Comparison of ENCODE assay signal across 19 cellular contexts in genomic region chr1:201944639-201945038, GRCh38. TPM values are rescaled to one million over a fixed set of nuclear protein-coding genes. Genes with fewer than 3 reads are reported as not detected.
DNase-seq lines count a peak whose midpoint lies in the region; ATAC-seq, FAIRE-seq and TF ChIP-seq lines count a peak whose summit lies in the region.
"Had no signal": no experiment of that assay in that cellular context is flagged by ENCODE, and none has a peak within 500 bp of the region (broad histone marks: within the 10 kb centered on the region; RNA-seq: fewer than 3 reads in every experiment).

No MANE protein-coding gene starts in this region.

- TF ChIP-seq RAD21 in HepG2 (CRISPR knock-in tag; IDR thresholded peaks at IDR 0.05): no peak

- no peak for TF ChIP-seq EP300 in HepG2 (IDR thresholded peaks at IDR 0.05; ENCODE audit: low read depth in 2 of 2, low read length in 2 of 2)
- TF ChIP-seq EP300 in HepG2 (CRISPR knock-in tag; IDR thresholded peaks at IDR 0.05; ENCODE audit: borderline replicate concordance): no peak

- H3K9me3 ChIP-seq in right lobe of liver: no peaks in the 10 kb centered on the region
- H3K9me3 ChIP-seq in HepG2 (ENCODE audit: low read length): no peaks in the 10 kb centered on the region
- no peaks in the 10 kb centered on the region for H3K9me3 ChIP-seq in kidney (ENCODE audit: control insufficient read depth in 1 of 2, low read length in 2 of 2)
- H3K9me3 ChIP-seq in skeletal muscle tissue (ENCODE audit: control insufficient read depth in 3 of 3, low read length in 3 of 3): no peaks in the 10 kb centered on the region
- H3K9me3 ChIP-seq: Caco-2 had no signal

- H3K4me3 ChIP-seq in right lobe of liver (peak overlapping the region in 2 of 3 donors; percentile 2 to 39), HepG2 (replicated peaks in 1 of 3; ENCODE audit: insufficient read depth in 1 of 3, low read depth in 2 of 3, low read length in 3 of 3) (no peak overlapping the region), kidney (ENCODE audit: low read length in 2 of 2) (peak overlapping the region; percentile 55 to 71), skeletal muscle tissue (ENCODE audit: low read length in 3 of 3) (peak overlapping the region; percentile 93 to 98 (median 97))

- no peaks in the 10 kb centered on the region for H4K20me1 ChIP-seq in HepG2 (ENCODE audit: insufficient read depth, low read length)

- no peak for TF ChIP-seq POLR2A in right lobe of liver (IDR thresholded peaks at IDR 0.05)
- no peak for TF ChIP-seq POLR2A in HepG2 (IDR thresholded peaks at IDR 0.05; ENCODE audit: insufficient read depth in 1 of 2, low read depth in 2 of 2, low read length in 2 of 2)

- no TSS peak for BruUV-seq in HepG2 (replicated peaks; lab: Mats Ljungman, UMichigan)

- no peak for DNase-seq in right lobe of liver
- no peak for DNase-seq in HepG2 (ENCODE audit: low spot score)
- no peak for DNase-seq in kidney
- DNase-seq in activated CD4-positive, alpha-beta T cell treated with anti-CD3 and anti-CD28 coated beads for 48 hours: no peak
- DNase-seq in activated naive CD8-positive, alpha-beta T cell treated with anti-CD3 and anti-CD28 coated beads, Interleukin-2, amount 50 U/mL, for 24 hours: no peak
- DNase-seq: ACHN; activated CD4-positive, alpha-beta T cell treated with anti-CD3 and anti-CD28 coated beads, Interleukin-2, amount 10 ng/mL, durations not matched to agents 7 days and 5 days; activated T-cell treated with anti-CD3 and anti-CD28 coated beads, Interleukin-2, amount 50 U/mL, for 72 hours; Caco-2; immature natural killer cell; NCI-H748 treated with DMSO at 0.1 percent for 48 hours; SIG-M5; T-helper 9 cell had no signal

- H3K9ac ChIP-seq in HepG2 (ENCODE audit: insufficient read depth, low read depth, low read length): no peak overlapping the region
- H3K9ac ChIP-seq in kidney (ENCODE audit: low read length in 2 of 2): no peak overlapping the region
- peak overlapping the region; percentile 94 to 96 (median 96) for H3K9ac ChIP-seq in skeletal muscle tissue (ENCODE audit: low read depth in 1 of 3, low read length in 3 of 3)

- intact Hi-C loops in right lobe of liver (cut with DNase I): no loop called here
- intact Hi-C loops in HepG2 (cut with micrococcal nuclease; ENCODE audit: unreplicated experiment): no loop called here
- intact Hi-C loops in kidney (cut with DNase I): no loop called here

- H3K36me3 Mint-ChIP-seq in activated naive CD8-positive, alpha-beta T cell treated with anti-CD3 and anti-CD28 coated beads, Interleukin-2, amount 50 U/mL, for 24 hours (ENCODE audit: low read depth): no peaks in the 10 kb centered on the region
- H3K36me3 Mint-ChIP-seq: immature natural killer cell had no signal

- CTCF ChIA-PET in HepG2 (lab: Yijun Ruan, JAX; ENCODE audit: low intra/inter-chr PET ratio, low total read pairs): no interaction called here

- H3K27me3 Mint-ChIP-seq in activated naive CD8-positive, alpha-beta T cell treated with anti-CD3 and anti-CD28 coated beads, Interleukin-2, amount 50 U/mL, for 24 hours: peaks cover 45% of the 10 kb centered on the region

- no peak overlapping the region for H3K4me2 ChIP-seq in HepG2 (ENCODE audit: low read depth, low read length)

- H3K27ac Mint-ChIP-seq in activated naive CD8-positive, alpha-beta T cell treated with anti-CD3 and anti-CD28 coated beads, Interleukin-2, amount 50 U/mL, for 24 hours: no peak overlapping the region
- H3K27ac Mint-ChIP-seq: activated CD4-positive, alpha-beta T cell treated with anti-CD3 and anti-CD28 coated beads, Interleukin-2, amount 10 ng/mL, durations not matched to agents 7 days and 5 days; activated T-cell treated with anti-CD3 and anti-CD28 coated beads, Interleukin-2, amount 50 U/mL, for 72 hours; dendritic cell treated with granulocyte-macrophage colony-stimulating factor and Interleukin-4, amounts not matched to agents 40 ng/mL and 50 ng/mL, for 4 days; immature natural killer cell had no signal

- H3K27ac ChIP-seq in right lobe of liver (no peak overlapping the region), HepG2 (ENCODE audit: extremely low read length, insufficient read depth, low read length) (no peak overlapping the region), kidney (ENCODE audit: low read depth in 2 of 2, low read length in 2 of 2) (no peak overlapping the region), skeletal muscle tissue (ENCODE audit: low read depth, low read length) (peak overlapping the region; percentile 79)

- ATAC-seq in right lobe of liver: no peak
- ATAC-seq in HepG2: no peak
- ATAC-seq in GM21390 (IDR thresholded peaks at IDR 0.05; ENCODE audit: unreplicated experiment): no peak
- no peak for ATAC-seq in HG02759 (IDR thresholded peaks at IDR 0.05; ENCODE audit: unreplicated experiment)
- no peak for ATAC-seq in activated naive CD8-positive, alpha-beta T cell treated with anti-CD3 and anti-CD28 coated beads, Interleukin-2, amount 50 U/mL, for 24 hours
- ATAC-seq: activated T-cell treated with anti-CD3 and anti-CD28 coated beads, Interleukin-2, amount 50 U/mL, for 72 hours had no signal

- no peaks in the 10 kb centered on the region for H3K4me1 ChIP-seq in right lobe of liver
- H3K4me1 ChIP-seq in HepG2 (ENCODE audit: insufficient read depth, low read length): peaks cover 29% of the 10 kb centered on the region
- peaks cover 9 to 10% of the 10 kb centered on the region in 2 donors for H3K4me1 ChIP-seq in kidney (ENCODE audit: control insufficient read depth in 1 of 2, insufficient read depth in 1 of 2, low read depth in 1 of 2, low read length in 2 of 2)
- H3K4me1 ChIP-seq in skeletal muscle tissue (ENCODE audit: control insufficient read depth in 3 of 3, insufficient read depth in 3 of 3, low read length in 3 of 3): peaks cover 37 to 72% (median 40%) of the 10 kb centered on the region in 3 donors

- WGBS in right lobe of liver (ENCODE audit: insufficient coverage, low coverage, low lambda C conversion rate, missing lambda C conversion rate): 30% methylated on average over 2 of the region's 3 CpGs
- WGBS in HepG2 (ENCODE audit: low lambda C conversion rate): 18% methylated on average over 3 of the region's 3 CpGs

- H3K9me3 Mint-ChIP-seq in activated naive CD8-positive, alpha-beta T cell treated with anti-CD3 and anti-CD28 coated beads, Interleukin-2, amount 50 U/mL, for 24 hours: no peaks in the 10 kb centered on the region
- H3K9me3 Mint-ChIP-seq: activated CD4-positive, alpha-beta T cell treated with anti-CD3 and anti-CD28 coated beads, Interleukin-2, amount 10 ng/mL, durations not matched to agents 7 days and 5 days; activated T-cell treated with anti-CD3 and anti-CD28 coated beads, Interleukin-2, amount 50 U/mL, for 72 hours; dendritic cell treated with granulocyte-macrophage colony-stimulating factor and Interleukin-4, amounts not matched to agents 40 ng/mL and 50 ng/mL, for 4 days; immature natural killer cell had no signal

- H3K36me3 ChIP-seq in right lobe of liver: no peaks in the 10 kb centered on the region
- no peaks in the 10 kb centered on the region for H3K36me3 ChIP-seq in HepG2 (replicated peaks in 1 of 2; ENCODE audit: control insufficient read depth in 1 of 2, insufficient read depth in 2 of 2, low read length in 2 of 2)
- no peaks in the 10 kb centered on the region for H3K36me3 ChIP-seq in kidney (ENCODE audit: control insufficient read depth in 1 of 2, insufficient read depth in 2 of 2, low read length in 2 of 2)
- peaks cover 0 to 4% (median 3%) of the 10 kb centered on the region in 3 donors for H3K36me3 ChIP-seq in skeletal muscle tissue (ENCODE audit: control insufficient read depth in 3 of 3, insufficient read depth in 3 of 3, low read length in 3 of 3)

- in situ Hi-C loops in HepG2 (cut with HindIII; ENCODE audit: extremely low pct_ligation_motif_present, low pct_unique_long_range_greater_than_20kb): no loop called here

- no peak overlapping the region for H3K4me3 Mint-ChIP-seq in activated naive CD8-positive, alpha-beta T cell treated with anti-CD3 and anti-CD28 coated beads, Interleukin-2, amount 50 U/mL, for 24 hours
- H3K4me3 Mint-ChIP-seq: activated CD4-positive, alpha-beta T cell treated with anti-CD3 and anti-CD28 coated beads, Interleukin-2, amount 10 ng/mL, durations not matched to agents 7 days and 5 days; activated T-cell treated with anti-CD3 and anti-CD28 coated beads, Interleukin-2, amount 50 U/mL, for 72 hours; dendritic cell treated with granulocyte-macrophage colony-stimulating factor and Interleukin-4, amounts not matched to agents 40 ng/mL and 50 ng/mL, for 4 days had no signal

- peaks cover 2% of the 10 kb centered on the region for H3K4me1 Mint-ChIP-seq in activated naive CD8-positive, alpha-beta T cell treated with anti-CD3 and anti-CD28 coated beads, Interleukin-2, amount 50 U/mL, for 24 hours

- POLR2A ChIA-PET in HepG2 (lab: Yijun Ruan, JAX): interaction anchor here (2.3 kb wide), 1 partner anchor 11 kb away, joined by 12 read pairs; the partner anchor contains the start of gene TIMM17A

- TF ChIP-seq CTCF in right lobe of liver (IDR thresholded peaks at IDR 0.05): no peak
- no peak for TF ChIP-seq CTCF in HepG2 (CRISPR knock-in tag; IDR thresholded peaks at IDR 0.05)
- TF ChIP-seq CTCF in kidney (IDR thresholded peaks at IDR 0.05; ENCODE audit: borderline replicate concordance, extremely low read depth, insufficient read depth): no peak

- FAIRE-seq in HepG2 (lab: Jason Lieb, UNC) (no peak), kidney (lab: Jason Lieb, UNC) (no peak)
- FAIRE-seq: GM12892, GM19239 had no signal

- H3K79me2 ChIP-seq in HepG2 (ENCODE audit: insufficient read depth, low read length): no peaks in the 10 kb centered on the region

- H2AFZ ChIP-seq in HepG2 (ENCODE audit: low read length): no peak overlapping the region

- H3K27me3 ChIP-seq in right lobe of liver (no peaks in the 10 kb centered on the region), HepG2 (ENCODE audit: control insufficient read depth in 1 of 2, insufficient read depth in 2 of 2, low read length in 2 of 2) (peaks cover 1 to 38% of the 10 kb centered on the region in 2 experiments; a peak in 3 of 5 replicates), skeletal muscle tissue (ENCODE audit: control insufficient read depth in 3 of 3, insufficient read depth in 3 of 3, low read length in 3 of 3) (no peaks in the 10 kb centered on the region)

RNA-seq across cellular contexts. Expression of gene LMOD1, which starts 1.7 kb away (rescaled TPM):
- total RNA-seq in right lobe of liver (1 to 10 TPM; 1.1 to 3.5 (median 2.1) TPM), HepG2 (2016; rRNA removed; fragmentation: Illumina TruSeq; extraction: Trizol) (not detected in 2 replicates), kidney (33.3 TPM), skeletal muscle tissue (15.1 TPM)
- total RNA-seq in HepG2 (2016; cell fraction: cytosol; rRNA removed; fragmentation: Illumina TruSeq; extraction: Trizol; ENCODE audit: low read depth): not detected in 2 replicates
- not detected in 2 replicates for total RNA-seq in HepG2 (2016; cell fraction: insoluble cytoplasmic fraction; rRNA removed; fragmentation: Illumina TruSeq; extraction: Trizol)
- not detected in 2 replicates for total RNA-seq in HepG2 (2016; cell fraction: membrane; rRNA removed; fragmentation: Illumina TruSeq; extraction: Trizol)
- total RNA-seq in HepG2 (2016; cell fraction: nucleus; rRNA removed; fragmentation: Illumina TruSeq; extraction: Trizol): not detected in 2 replicates
- polyA plus RNA-seq in HepG2 (2011; rRNA removed) (not detected in 2 replicates), kidney (ENCODE audit: insufficient read depth, low read depth, low replicate concordance) (9.5 TPM)
- polyA plus RNA-seq in HepG2 (2011; cell fraction: cytosol; rRNA removed): 0.01 TPM in 1 of 2 replicates, not detected in the other
- polyA plus RNA-seq in HepG2 (2011; cell fraction: nucleus; rRNA removed): not detected in 2 replicates
- polyA plus RNA-seq in HepG2 (2012): not detected in 2 replicates
- polyA plus RNA-seq in HepG2 (2016; cell fraction: cytosol; fragmentation: Illumina TruSeq; extraction: Trizol; ENCODE audit: low read depth): not detected in 2 replicates
- not detected in 2 replicates for polyA plus RNA-seq in HepG2 (2016; cell fraction: insoluble cytoplasmic fraction; fragmentation: Illumina TruSeq; extraction: Trizol; ENCODE audit: low read depth)
- polyA plus RNA-seq in HepG2 (2016; cell fraction: membrane; fragmentation: Illumina TruSeq; extraction: Trizol; ENCODE audit: low read depth): not detected in 2 replicates
- polyA plus RNA-seq in HepG2 (2016; cell fraction: nucleus; fragmentation: Illumina TruSeq; extraction: Trizol; ENCODE audit: insufficient read depth, low read depth): not detected in 2 replicates
- 0.07 TPM in 1 of 2 replicates, not detected in the other for polyA minus RNA-seq in HepG2 (2011; rRNA and poly(A)+ RNA removed; ENCODE audit: low replicate concordance)
- not detected in 2 replicates for polyA minus RNA-seq in HepG2 (2011; cell fraction: cytosol; rRNA and poly(A)+ RNA removed)
- not detected in 2 replicates for polyA minus RNA-seq in HepG2 (2011; cell fraction: nucleus; rRNA and poly(A)+ RNA removed)
- total RNA-seq: activated CD4-positive, alpha-beta T cell treated with anti-CD3 and anti-CD28 coated beads, Interleukin-2, amount 10 ng/mL, durations not matched to agents 7 days and 5 days; activated T-cell treated with anti-CD3 and anti-CD28 coated beads, Interleukin-2, amount 50 U/mL, for 72 hours had no signal
- polyA plus RNA-seq: immature natural killer cell had no signal

RNA-seq across cellular contexts. Expression of gene TIMM17A, which starts 10.7 kb away (rescaled TPM):
- total RNA-seq in right lobe of liver: 10 to 100 TPM; 26.5 to 44.1 (median 38.1) TPM
- 97.8 and 115 TPM in 2 replicates for total RNA-seq in HepG2 (2016; rRNA removed; fragmentation: Illumina TruSeq; extraction: Trizol)
- total RNA-seq in HepG2 (2016; cell fraction: cytosol; rRNA removed; fragmentation: Illumina TruSeq; extraction: Trizol; ENCODE audit: low read depth): 11.9 and 13.6 TPM in 2 replicates
- 101 and 122 TPM in 2 replicates for total RNA-seq in HepG2 (2016; cell fraction: insoluble cytoplasmic fraction; rRNA removed; fragmentation: Illumina TruSeq; extraction: Trizol)
- 28.7 and 32.9 TPM in 2 replicates for total RNA-seq in HepG2 (2016; cell fraction: membrane; rRNA removed; fragmentation: Illumina TruSeq; extraction: Trizol)
- 60.9 and 62.3 TPM in 2 replicates for total RNA-seq in HepG2 (2016; cell fraction: nucleus; rRNA removed; fragmentation: Illumina TruSeq; extraction: Trizol)
- 41.2 and 50.8 TPM in 2 replicates for polyA plus RNA-seq in HepG2 (2011; rRNA removed)
- 21.0 and 31.9 TPM in 2 replicates for polyA plus RNA-seq in HepG2 (2011; cell fraction: cytosol; rRNA removed)
- polyA plus RNA-seq in HepG2 (2011; cell fraction: nucleus; rRNA removed): 13.4 and 17.3 TPM in 2 replicates
- polyA plus RNA-seq in HepG2 (2012): 33.7 and 42.3 TPM in 2 replicates
- 10.8 and 12.4 TPM in 2 replicates for polyA plus RNA-seq in HepG2 (2016; cell fraction: cytosol; fragmentation: Illumina TruSeq; extraction: Trizol; ENCODE audit: low read depth)
- polyA plus RNA-seq in HepG2 (2016; cell fraction: insoluble cytoplasmic fraction; fragmentation: Illumina TruSeq; extraction: Trizol; ENCODE audit: low read depth): 102 and 120 TPM in 2 replicates
- 20.6 and 23.3 TPM in 2 replicates for polyA plus RNA-seq in HepG2 (2016; cell fraction: membrane; fragmentation: Illumina TruSeq; extraction: Trizol; ENCODE audit: low read depth)
- 92.4 and 105 TPM in 2 replicates for polyA plus RNA-seq in HepG2 (2016; cell fraction: nucleus; fragmentation: Illumina TruSeq; extraction: Trizol; ENCODE audit: insufficient read depth, low read depth)
- 20.7 and 68.8 TPM in 2 replicates for polyA minus RNA-seq in HepG2 (2011; rRNA and poly(A)+ RNA removed; ENCODE audit: low replicate concordance)
- polyA minus RNA-seq in HepG2 (2011; cell fraction: cytosol; rRNA and poly(A)+ RNA removed): 12.0 and 12.4 TPM in 2 replicates
- 29.9 and 30.0 TPM in 2 replicates for polyA minus RNA-seq in HepG2 (2011; cell fraction: nucleus; rRNA and poly(A)+ RNA removed)
- total RNA-seq in kidney: 40.8 TPM
- polyA plus RNA-seq in kidney (ENCODE audit: insufficient read depth, low read depth, low replicate concordance): 73.2 TPM
- total RNA-seq in skeletal muscle tissue: 25.1 TPM

RNA-seq across cellular contexts. Expression of gene RNPEP, which starts 37.8 kb away (rescaled TPM):
- total RNA-seq in right lobe of liver: 10 to 100 TPM; 28.9 to 51.5 (median 41.3) TPM
- total RNA-seq in HepG2 (2016; rRNA removed; fragmentation: Illumina TruSeq; extraction: Trizol): 38.4 and 39.5 TPM in 2 replicates
- total RNA-seq in HepG2 (2016; cell fraction: cytosol; rRNA removed; fragmentation: Illumina TruSeq; extraction: Trizol; ENCODE audit: low read depth): 7.3 and 9.5 TPM in 2 replicates
- 34.4 and 39.3 TPM in 2 replicates for total RNA-seq in HepG2 (2016; cell fraction: insoluble cytoplasmic fraction; rRNA removed; fragmentation: Illumina TruSeq; extraction: Trizol)
- 12.6 and 12.8 TPM in 2 replicates for total RNA-seq in HepG2 (2016; cell fraction: membrane; rRNA removed; fragmentation: Illumina TruSeq; extraction: Trizol)
- 21.9 and 25.1 TPM in 2 replicates for total RNA-seq in HepG2 (2016; cell fraction: nucleus; rRNA removed; fragmentation: Illumina TruSeq; extraction: Trizol)
- 18.1 and 20.6 TPM in 2 replicates for polyA plus RNA-seq in HepG2 (2011; rRNA removed)
- polyA plus RNA-seq in HepG2 (2011; cell fraction: cytosol; rRNA removed): 12.3 and 14.6 TPM in 2 replicates
- polyA plus RNA-seq in HepG2 (2011; cell fraction: nucleus; rRNA removed): 20.7 and 21.2 TPM in 2 replicates
- polyA plus RNA-seq in HepG2 (2012): 24.3 and 34.0 TPM in 2 replicates
- 4.3 and 5.1 TPM in 2 replicates for polyA plus RNA-seq in HepG2 (2016; cell fraction: cytosol; fragmentation: Illumina TruSeq; extraction: Trizol; ENCODE audit: low read depth)
- polyA plus RNA-seq in HepG2 (2016; cell fraction: insoluble cytoplasmic fraction; fragmentation: Illumina TruSeq; extraction: Trizol; ENCODE audit: low read depth): 42.3 and 55.4 TPM in 2 replicates
- polyA plus RNA-seq in HepG2 (2016; cell fraction: membrane; fragmentation: Illumina TruSeq; extraction: Trizol; ENCODE audit: low read depth): 9.4 and 10.7 TPM in 2 replicates
- 56.7 and 59.2 TPM in 2 replicates for polyA plus RNA-seq in HepG2 (2016; cell fraction: nucleus; fragmentation: Illumina TruSeq; extraction: Trizol; ENCODE audit: insufficient read depth, low read depth)
- polyA minus RNA-seq in HepG2 (2011; rRNA and poly(A)+ RNA removed; ENCODE audit: low replicate concordance): 36.5 and 72.3 TPM in 2 replicates
- polyA minus RNA-seq in HepG2 (2011; cell fraction: cytosol; rRNA and poly(A)+ RNA removed): 10.2 and 16.1 TPM in 2 replicates
- polyA minus RNA-seq in HepG2 (2011; cell fraction: nucleus; rRNA and poly(A)+ RNA removed): 9.2 and 9.7 TPM in 2 replicates
- total RNA-seq in kidney: 54.6 TPM
- 48.7 TPM for polyA plus RNA-seq in kidney (ENCODE audit: insufficient read depth, low read depth, low replicate concordance)
- 14.6 TPM for total RNA-seq in skeletal muscle tissue

RNA-seq across cellular contexts. Expression of gene SHISA4, which starts 55.9 kb away (rescaled TPM):
- total RNA-seq in right lobe of liver: 1 to 10 TPM; 2.5 to 8.1 (median 4.8) TPM
- 0.24 and 0.51 TPM in 2 replicates for total RNA-seq in HepG2 (2016; rRNA removed; fragmentation: Illumina TruSeq; extraction: Trizol)
- 0.97 and 1.8 TPM in 2 replicates for total RNA-seq in HepG2 (2016; cell fraction: cytosol; rRNA removed; fragmentation: Illumina TruSeq; extraction: Trizol; ENCODE audit: low read depth)
- total RNA-seq in HepG2 (2016; cell fraction: insoluble cytoplasmic fraction; rRNA removed; fragmentation: Illumina TruSeq; extraction: Trizol): 0.21 and 0.45 TPM in 2 replicates
- total RNA-seq in HepG2 (2016; cell fraction: membrane; rRNA removed; fragmentation: Illumina TruSeq; extraction: Trizol): 0.86 and 1.4 TPM in 2 replicates
- total RNA-seq in HepG2 (2016; cell fraction: nucleus; rRNA removed; fragmentation: Illumina TruSeq; extraction: Trizol): 0.44 and 0.47 TPM in 2 replicates
- polyA plus RNA-seq in HepG2 (2011; rRNA removed): 1.0 and 1.1 TPM in 2 replicates
- polyA plus RNA-seq in HepG2 (2011; cell fraction: cytosol; rRNA removed): 0.59 and 1.4 TPM in 2 replicates
- polyA plus RNA-seq in HepG2 (2011; cell fraction: nucleus; rRNA removed): 0.83 and 1.5 TPM in 2 replicates
- 0.17 TPM in 1 of 2 replicates, not detected in the other for polyA plus RNA-seq in HepG2 (2012)
- polyA plus RNA-seq in HepG2 (2016; cell fraction: cytosol; fragmentation: Illumina TruSeq; extraction: Trizol; ENCODE audit: low read depth): 2.6 and 3.1 TPM in 2 replicates
- polyA plus RNA-seq in HepG2 (2016; cell fraction: insoluble cytoplasmic fraction; fragmentation: Illumina TruSeq; extraction: Trizol; ENCODE audit: low read depth): 0.36 and 0.81 TPM in 2 replicates
- 2.1 and 2.2 TPM in 2 replicates for polyA plus RNA-seq in HepG2 (2016; cell fraction: membrane; fragmentation: Illumina TruSeq; extraction: Trizol; ENCODE audit: low read depth)
- 0.72 and 1.3 TPM in 2 replicates for polyA plus RNA-seq in HepG2 (2016; cell fraction: nucleus; fragmentation: Illumina TruSeq; extraction: Trizol; ENCODE audit: insufficient read depth, low read depth)
- polyA minus RNA-seq in HepG2 (2011; rRNA and poly(A)+ RNA removed; ENCODE audit: low replicate concordance): 1.0 and 5.4 TPM in 2 replicates
- polyA minus RNA-seq in HepG2 (2011; cell fraction: cytosol; rRNA and poly(A)+ RNA removed): not detected in 2 replicates
- polyA minus RNA-seq in HepG2 (2011; cell fraction: nucleus; rRNA and poly(A)+ RNA removed): not detected in 2 replicates
- total RNA-seq in kidney: 10.4 TPM
- 37.6 TPM for polyA plus RNA-seq in kidney (ENCODE audit: insufficient read depth, low read depth, low replicate concordance)
- total RNA-seq in skeletal muscle tissue: 50.1 TPM

Comparison
In these comparisons a context has a peak if more than half of its experiments do, and no peak if none do; other contexts are left out.
1. H3K4me3 ChIP-seq: peak in right lobe of liver (2 of 3), kidney (2 of 2) and skeletal muscle tissue (3 of 3); none in HepG2 (0 of 3).
2. H3K9ac ChIP-seq: peak in skeletal muscle tissue (3 of 3); none in HepG2 (single experiment) and kidney (0 of 2).